10 cellular contexts compared by ENCODE assay signal in genomic region chr19:48085904-48086864, GRCh38. TPM values are rescaled to one million over a fixed set of nuclear protein-coding genes. Genes with fewer than 3 reads are reported as not detected.
DNase-seq lines count a peak whose midpoint lies in the region; TF ChIP-seq lines count a peak whose summit lies in the region.
"Had no signal": no experiment of that assay in that cellular context is flagged by ENCODE, and none has a peak within 500 bp of the region (broad histone marks: within the 10 kb centered on the region; RNA-seq: fewer than 3 reads in every experiment).

No MANE protein-coding gene starts in this region.

- H3K79me1 ChIP-seq in neuronal stem cell (ENCODE audit: low read depth, low read length) = no peaks in the 10 kb centered on the region

- H4K8ac ChIP-seq in neuronal stem cell (ENCODE audit: low read depth, low read length) = no peak overlapping the region

- peaks cover 0 to 8% of the 10 kb centered on the region in 2 donors for H3K4me1 ChIP-seq in neuronal stem cell (ENCODE audit: control insufficient read depth in 2 of 2, insufficient read depth in 1 of 2, low read depth in 1 of 2, low read length in 2 of 2)

- no peak overlapping the region for H3K4me3 ChIP-seq in Jurkat, Clone E6-1 (ENCODE audit: low read length)
- H3K4me3 ChIP-seq in astrocyte of the spinal cord (ENCODE audit: low read depth, low read length) (no peak overlapping the region), neuronal stem cell (ENCODE audit: low read length in 2 of 2) (no peak overlapping the region)
- H3K4me3 ChIP-seq: skin epidermis had no signal

- H3K18ac ChIP-seq in neuronal stem cell (ENCODE audit: low read length) = peak overlapping the region; percentile 60

- no peak overlapping the region for H4K91ac ChIP-seq in neuronal stem cell (ENCODE audit: low read depth, low read length, poor library complexity)

- peak overlapping the region; percentile 36 for H2AK5ac ChIP-seq in neuronal stem cell (ENCODE audit: low read depth, low read length)

- no peak overlapping the region for H3K4ac ChIP-seq in neuronal stem cell (ENCODE audit: low read length)

- no peaks in the 10 kb centered on the region for H3K27me3 ChIP-seq in neuronal stem cell (ENCODE audit: control insufficient read depth in 3 of 3, insufficient read depth in 3 of 3, low read depth in 1 of 3, low read length in 3 of 3)

- no peak overlapping the region for H3K14ac ChIP-seq in neuronal stem cell (ENCODE audit: low read length)

- peaks cover 0 to 4% of the 10 kb centered on the region in 2 donors for H3K9me3 ChIP-seq in neuronal stem cell (replicated peaks in 1 of 2; ENCODE audit: control insufficient read depth in 2 of 2, insufficient read depth in 1 of 2, low read depth in 1 of 2, low read length in 2 of 2)

- H2BK120ac ChIP-seq in neuronal stem cell (ENCODE audit: low read depth, low read length) = peak overlapping the region; percentile 63

- peak overlapping the region; percentile 34 for H3K9ac ChIP-seq in neuronal stem cell (ENCODE audit: low read depth, low read length, poor library complexity)

- WGBS in neuronal stem cell (ENCODE audit: extremely low coverage in 2 of 2, insufficient read length in 2 of 2, insufficient replicate concordance in 1 of 2), 2 donors = no CpG with 5 or more reads among the region's 7 CpGs

- no peak overlapping the region for H3K4me2 ChIP-seq in neuronal stem cell (ENCODE audit: insufficient read depth, low read length, poor library complexity, severe bottlenecking)

- H2BK15ac ChIP-seq in neuronal stem cell (ENCODE audit: low read length) = no peak overlapping the region

- in situ Hi-C loops in astrocyte of the spinal cord (cut with HindIII; ENCODE audit: low sequenced_read_pairs) = no loop called here

- TF ChIP-seq CTCF in GM12872 (IDR thresholded peaks at IDR 0.05; ENCODE audit: insufficient read depth, low read depth, low read length) (peak; percentile 43; the same call in 1 of the 3 replicates), astrocyte of the spinal cord (IDR thresholded peaks at IDR 0.05; ENCODE audit: low read depth, low read length) (peak; percentile 8)

- H2AFZ ChIP-seq in neuronal stem cell (ENCODE audit: low read length) = peak overlapping the region; percentile 56

- H3K27ac ChIP-seq in neuronal stem cell (replicated peaks; ENCODE audit: low read length) = no peak overlapping the region
- H3K27ac ChIP-seq: skin epidermis had no signal

- no peak overlapping the region for H2BK12ac ChIP-seq in neuronal stem cell (ENCODE audit: low read length)

- DNase-seq in Jurkat, Clone E6-1 (ENCODE audit: low read depth, low spot score) = peak; percentile 4
- no peak for DNase-seq in astrocyte of the spinal cord (ENCODE audit: low read depth, low spot score)
- no peak for DNase-seq in neuronal stem cell (ENCODE audit: low spot score)
- DNase-seq in SHP77 (lab: John Stamatoyannopoulos, UW) = no peak
- DNase-seq in kidney tubule cell (ENCODE audit: low spot score) = no peak
- no peak for DNase-seq in NCI-H2107 treated with DMSO at 0.1 percent for 48 hours (lab: John Stamatoyannopoulos, UW; ENCODE audit: unreplicated experiment)
- DNase-seq: activated naive CD4-positive, alpha-beta T cell treated with anti-CD3 and anti-CD28 coated beads for 36 hours had no signal

- H2BK5ac ChIP-seq in neuronal stem cell (ENCODE audit: low read length) = peak overlapping the region; percentile 46

- no peaks in the 10 kb centered on the region for H3K36me3 ChIP-seq in neuronal stem cell (replicated peaks in 1 of 2; ENCODE audit: control insufficient read depth in 2 of 2, insufficient read depth in 2 of 2, low read length in 2 of 2)

- peak overlapping the region; percentile 35 for H3K23ac ChIP-seq in neuronal stem cell (ENCODE audit: low read depth, low read length, poor library complexity)

RNA-seq across cellular contexts. Expression of gene PLA2G4C, which starts 24.4 kb away (rescaled TPM):
- not detected for polyA plus RNA-seq in Jurkat, Clone E6-1 (2012; ENCODE audit: insufficient read depth, insufficient read length)
- 0.04 TPM for polyA plus RNA-seq in neuronal stem cell (2013, experiment 1 of 2)
- polyA plus RNA-seq in neuronal stem cell (2013, experiment 2 of 2) = 0.10 TPM

RNA-seq across cellular contexts. Expression of gene CABP5, which starts 42.3 kb away (rescaled TPM):
- polyA plus RNA-seq in Jurkat, Clone E6-1 (2012; ENCODE audit: insufficient read depth, insufficient read length) = not detected
- polyA plus RNA-seq in neuronal stem cell (2013, experiment 1 of 2) = not detected
- polyA plus RNA-seq in neuronal stem cell (2013, experiment 2 of 2) = not detected
- polyA plus RNA-seq: liver had no signal
